14 cellular contexts compared by ENCODE assay signal in the genomic region with DNA sequence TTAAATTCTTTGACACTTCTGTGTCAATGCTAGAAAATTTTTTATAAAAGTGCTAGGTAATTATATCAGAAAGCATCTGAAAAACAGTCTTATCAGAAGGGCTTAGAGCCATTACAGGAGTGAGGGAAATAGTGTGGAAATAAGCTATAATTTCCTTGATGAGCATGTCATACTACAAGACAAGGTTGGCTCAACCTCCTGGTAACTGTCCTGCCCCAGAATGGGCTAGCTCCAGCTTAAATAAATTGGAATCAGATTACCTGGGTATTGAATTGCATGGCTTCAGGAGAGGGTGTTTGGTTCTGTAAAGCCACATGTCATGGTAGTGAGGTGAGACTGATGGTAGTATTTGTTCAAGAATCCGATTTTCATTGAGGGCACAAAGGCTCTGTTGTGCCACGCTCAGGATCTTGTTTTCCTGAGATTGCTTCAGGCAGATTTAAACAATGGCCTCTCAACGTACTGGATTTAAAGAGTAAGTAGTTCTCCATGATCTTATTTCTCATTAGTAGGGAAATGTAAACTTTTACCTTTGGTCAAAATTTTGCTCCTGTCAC. TPM values are rescaled to one million over a fixed set of nuclear protein-coding genes. Genes with fewer than 3 reads are reported as not detected.
DNase-seq lines count a peak whose midpoint lies in the region; ATAC-seq and TF ChIP-seq lines count a peak whose summit lies in the region.
"Had no signal": no experiment of that assay in that cellular context is flagged by ENCODE, and none has a peak within 500 bp of the region (broad histone marks: within the 10 kb centered on the region; RNA-seq: fewer than 3 reads in every experiment).

No MANE protein-coding gene starts in this region.

- BruUV-seq in HCT116 (replicated peaks; lab: Mats Ljungman, UMichigan), result no TSS peak

- H2AFZ ChIP-seq in HCT116 (ENCODE audit: low read depth, low read length, poor library complexity, severe bottlenecking) (no peak overlapping the region), trophoblast cell (ENCODE audit: insufficient read depth, low read length, poor library complexity) (no peak overlapping the region)

- H4K8ac ChIP-seq in trophoblast cell (ENCODE audit: low read depth, low read length), result no peak overlapping the region

- no CpG with 5 or more reads among the region's 3 CpGs for WGBS in trophoblast cell (ENCODE audit: extremely low coverage, insufficient coverage, insufficient read length)

- CTCF ChIA-PET in HCT116 (lab: Charles Lee), result no interaction called here

- no peak for TF ChIP-seq POLR2A in HCT116 (IDR thresholded peaks at IDR 0.05; ENCODE audit: borderline replicate concordance, extremely low read depth, insufficient read depth, insufficient read length)

- peaks cover 11% of the 10 kb centered on the region for H3K79me1 ChIP-seq in trophoblast cell (ENCODE audit: low read length)

- H3K9me2 ChIP-seq in HCT116 (ENCODE audit: insufficient read depth), result no peaks in the 10 kb centered on the region

- no peak overlapping the region for H2BK12ac ChIP-seq in trophoblast cell (ENCODE audit: low read length)

- no peak overlapping the region for H3K18ac ChIP-seq in trophoblast cell (ENCODE audit: low read length)

- no peak overlapping the region for H3K14ac ChIP-seq in trophoblast cell (ENCODE audit: low read length)

- H2BK5ac ChIP-seq in trophoblast cell (ENCODE audit: low read depth, low read length, poor library complexity), result no peak overlapping the region

- RAD21 ChIA-PET in HCT116 (lab: Charles Lee; ENCODE audit: low non-redundant PET in 1 of 2, low total read pairs in 2 of 2, uncharacterized antibody in 2 of 2, unreplicated experiment in 2 of 2), result no interaction called here

- H4K91ac ChIP-seq in trophoblast cell (ENCODE audit: low read depth, low read length), result no peak overlapping the region

- peaks cover 0 to 14% of the 10 kb centered on the region in 2 experiments; a peak in 1 of 4 replicates for H3K36me3 ChIP-seq in HCT116 (ENCODE audit: control insufficient read depth in 1 of 2, insufficient read depth in 2 of 2, low read length in 2 of 2)
- H3K36me3 ChIP-seq in brain microvascular endothelial cell (replicated peaks), result peaks cover 15% of the 10 kb centered on the region
- peaks cover 0 to 2% of the 10 kb centered on the region in 2 experiments for H3K36me3 ChIP-seq in trophoblast cell (ENCODE audit: control insufficient read depth in 1 of 2, insufficient read depth in 2 of 2, low read length in 2 of 2)
- H3K36me3 ChIP-seq: BE2C had no signal

- peak overlapping the region; percentile 70 for H3K4me2 ChIP-seq in HCT116 (ENCODE audit: low read length)
- H3K4me2 ChIP-seq in trophoblast cell (ENCODE audit: low read length), result no peak overlapping the region

- peaks cover 14% of the 10 kb centered on the region; the same call in 1 of the 2 replicates for H4K20me1 ChIP-seq in HCT116 (ENCODE audit: insufficient read depth)

- H3K4me1 ChIP-seq in HCT116 (ENCODE audit: control insufficient read depth in 1 of 2, insufficient read depth in 2 of 2, low read length in 2 of 2), result peaks cover 56 to 74% of the 10 kb centered on the region in 2 experiments
- H3K4me1 ChIP-seq in trophoblast cell (ENCODE audit: control insufficient read depth in 1 of 2, insufficient read depth in 2 of 2, low read length in 2 of 2), result peaks cover 21 to 40% of the 10 kb centered on the region in 2 experiments

- TF ChIP-seq CTCF in HCT116 (IDR thresholded peaks at IDR 0.05 in 2 of 3, conservative IDR thresholded peaks at IDR 0.05 in 1 of 3; ENCODE audit: borderline replicate concordance in 1 of 3, insufficient read depth in 1 of 3, low read depth in 2 of 3, low read length in 2 of 3) (no peak), brain microvascular endothelial cell (IDR thresholded peaks at IDR 0.05; ENCODE audit: low read depth, low read length, missing control alignments) (no peak), foreskin fibroblast (IDR thresholded peaks at IDR 0.05; ENCODE audit: low read depth, low read length) (no peak)

- in situ Hi-C loops in brain microvascular endothelial cell (cut with HindIII; ENCODE audit: low pct_ligation_motif_present, low sequenced_read_pairs), result no loop called here

- peaks cover 99% of the 10 kb centered on the region for H3K79me2 ChIP-seq in HCT116 (ENCODE audit: insufficient read depth, low read length)
- H3K79me2 ChIP-seq in trophoblast cell (ENCODE audit: control insufficient read depth, insufficient read depth, low read length, poor library complexity), result peaks cover 34% of the 10 kb centered on the region

- H3K23ac ChIP-seq in trophoblast cell (ENCODE audit: low read length), result no peak overlapping the region

- H3K27ac ChIP-seq in HCT116 (ENCODE audit: low read depth, low read length) (no peak overlapping the region), brain microvascular endothelial cell (peak overlapping the region; percentile 91), trophoblast cell (ENCODE audit: low read depth, low read length) (peak overlapping the region; percentile 80)

- DNase-seq in HCT116 (ENCODE audit: low read depth, low spot score) (no peak), NCI-H2171 treated with DMSO at 0.1 percent for 48 hours (lab: John Stamatoyannopoulos, UW) (peak; percentile 74), brain microvascular endothelial cell (no peak), trophoblast cell (peak in 1 of 2 donors; percentile 42), foreskin fibroblast (no peak)
- DNase-seq: CD4-positive, alpha-beta T cell; DMS79 treated with DMSO at 0.1 percent for 48 hours; NCI-H187; NCI-H510A treated with DMSO at 0.1 percent for 48 hours; T-helper 1 cell had no signal

- no peak overlapping the region for H2BK120ac ChIP-seq in trophoblast cell (ENCODE audit: insufficient read depth, low read length, poor library complexity)

- no peaks in the 10 kb centered on the region for H3K27me3 ChIP-seq in HCT116 (ENCODE audit: insufficient read depth, low read length)
- no peaks in the 10 kb centered on the region for H3K27me3 ChIP-seq in brain microvascular endothelial cell (replicated peaks)
- no peaks in the 10 kb centered on the region for H3K27me3 ChIP-seq in trophoblast cell (ENCODE audit: insufficient read depth, low read length)
- H3K27me3 ChIP-seq: BE2C had no signal

- H2AK5ac ChIP-seq in trophoblast cell (ENCODE audit: low read length), result no peak overlapping the region

- intact Hi-C loops in HCT116 (cut with micrococcal nuclease), result no loop called here

- POLR2A ChIA-PET in HCT116 (lab: Charles Lee), result no interaction called here

- no peak overlapping the region for H4K12ac ChIP-seq in trophoblast cell (ENCODE audit: low read depth, low read length)

- peak overlapping the region; percentile 87 for H3K4ac ChIP-seq in trophoblast cell (ENCODE audit: low read depth, low read length)

- H3K4me3 ChIP-seq in HCT116 (replicated peaks in 1 of 2; ENCODE audit: low read depth in 1 of 2, low read length in 2 of 2) (no peak overlapping the region), brain microvascular endothelial cell (ENCODE audit: low read depth, low read length) (no peak overlapping the region), trophoblast cell (ENCODE audit: low read depth, low read length) (no peak overlapping the region), foreskin fibroblast (ENCODE audit: low read depth in 1 of 2, low read length in 2 of 2) (no peak overlapping the region)

- H3K9me3 ChIP-seq in HCT116 (ENCODE audit: control insufficient read depth in 1 of 2, insufficient read depth in 1 of 2, low read depth in 1 of 2, low read length in 2 of 2), result peaks cover 5 to 10% of the 10 kb centered on the region in 2 experiments; a peak in 1 of 4 replicates
- H3K9me3 ChIP-seq in trophoblast cell (ENCODE audit: insufficient read depth, low read depth, low read length), result no peaks in the 10 kb centered on the region
- H3K9me3 ChIP-seq: BE2C had no signal

- TF ChIP-seq RAD21 in HCT116 (IDR thresholded peaks at IDR 0.05; ENCODE audit: low read depth), result no peak

- ATAC-seq in HCT116 (no peak), HG02973 (IDR thresholded peaks at IDR 0.05; ENCODE audit: unreplicated experiment) (no peak), GM19351 (IDR thresholded peaks at IDR 0.05; ENCODE audit: unreplicated experiment) (no peak)
- ATAC-seq: SK-N-SH treated with all-trans-retinoic acid at 6 μM for 48 hours had no signal

- no peak overlapping the region for H3K9ac ChIP-seq in HCT116 (ENCODE audit: low read length)
- peak overlapping the region; percentile 18 for H3K9ac ChIP-seq in trophoblast cell (ENCODE audit: low read length)

TF ChIP-seq in HCT116, 20 proteins besides CTCF, POLR2A, EP300 and RAD21:
- peak; percentile 38; the same call in 1 of the 2 replicates for TF ChIP-seq CBX3 (IDR thresholded peaks at IDR 0.05; ENCODE audit: low read depth)
- no peak for TF ChIP-seq YY1 (IDR thresholded peaks at IDR 0.05; ENCODE audit: extremely low read depth, insufficient replicate concordance, low read depth, low read length)

RNA-seq across cellular contexts. Expression of a gene that starts 21.1 kb away (rescaled TPM):
- 68.4 TPM for total RNA-seq in HCT116 (2021; ENCODE audit: unreplicated experiment)
- 31.0 and 40.5 TPM in 2 replicates for polyA plus RNA-seq in HCT116 (2012)
- polyA plus RNA-seq in trophoblast cell (2013), result 47.9 and 49.7 TPM in 2 replicates
